27 cellular contexts compared by ENCODE assay signal in genomic region chr2:180570864-180571263, GRCh38.
DNase-seq lines count a peak whose midpoint lies in the region; ATAC-seq, FAIRE-seq and TF ChIP-seq lines count a peak whose summit lies in the region.
"Had no signal": no experiment of that assay in that cellular context is flagged by ENCODE, and none has a peak within 500 bp of the region (broad histone marks: within the 10 kb centered on the region; RNA-seq: fewer than 3 reads in every experiment).

No MANE protein-coding gene starts in this region.

- H4K20me1 ChIP-seq in GM23248 (ENCODE audit: insufficient read depth), result no peaks in the 10 kb centered on the region
- no peaks in the 10 kb centered on the region for H4K20me1 ChIP-seq in IMR-90 (ENCODE audit: insufficient read depth, low read length)
- no peaks in the 10 kb centered on the region for H4K20me1 ChIP-seq in endothelial cell of umbilical vein (replicated peaks; ENCODE audit: control insufficient read depth, extremely low read depth, insufficient read depth, low read length)
- H4K20me1 ChIP-seq in smooth muscle cell (ENCODE audit: low read depth), result no peaks in the 10 kb centered on the region
- H4K20me1 ChIP-seq: BLaER1 treated with 17β-estradiol and CSF1 and Interleukin-3, amounts not matched to agents 10 nM and 100 nM had no signal

- H3K9me3 ChIP-seq in GM23248 (ENCODE audit: low read depth) (no peaks in the 10 kb centered on the region), IMR-90 (ENCODE audit: control insufficient read depth, insufficient read depth, low read length) (no peaks in the 10 kb centered on the region), endothelial cell of umbilical vein (replicated peaks; ENCODE audit: control insufficient read depth, insufficient read depth, low read length) (no peaks in the 10 kb centered on the region), smooth muscle cell (replicated peaks; ENCODE audit: low read depth) (no peaks in the 10 kb centered on the region)
- H3K9me3 ChIP-seq: A549; BLaER1 treated with 17β-estradiol and CSF1 and Interleukin-3, amounts not matched to agents 10 nM and 100 nM; HAP-1; MG63; SJSA1 had no signal

- dilution Hi-C loops in IMR-90 (cut with HindIII; ENCODE audit: low sequenced_read_pairs, unreplicated experiment) (no loop called here), endothelial cell of umbilical vein (cut with MboI; ENCODE audit: extremely low pct_ligation_motif_present, low sequenced_read_pairs) (no loop called here)

- POLR2A ChIA-PET in IMR-90 (lab: Charles Lee; ENCODE audit: unreplicated experiment) (no interaction called here), endothelial cell of umbilical vein (lab: Charles Lee) (no interaction called here)

- H3K9ac ChIP-seq in GM23248 (no peak overlapping the region), IMR-90 (ENCODE audit: low read depth, low read length) (no peak overlapping the region), endothelial cell of umbilical vein (replicated peaks; ENCODE audit: extremely low read depth, insufficient read depth, low read length) (no peak overlapping the region), smooth muscle cell (ENCODE audit: low read depth) (no peak overlapping the region)
- H3K9ac ChIP-seq: BLaER1 treated with 17β-estradiol and CSF1 and Interleukin-3, amounts not matched to agents 10 nM and 100 nM had no signal

- peak overlapping the region; percentile 41 for H2BK20ac ChIP-seq in IMR-90 (ENCODE audit: low read depth, low read length)

- peaks cover 39% of the 10 kb centered on the region for H3K4me1 ChIP-seq in GM23248 (ENCODE audit: insufficient read depth)
- H3K4me1 ChIP-seq in IMR-90 (ENCODE audit: control insufficient read depth, insufficient read depth, low read length), result no peaks in the 10 kb centered on the region
- H3K4me1 ChIP-seq in endothelial cell of umbilical vein (ENCODE audit: control insufficient read depth, extremely low read depth, insufficient read depth, low read length), result no peaks in the 10 kb centered on the region
- no peaks in the 10 kb centered on the region for H3K4me1 ChIP-seq in smooth muscle cell (ENCODE audit: low read depth)
- H3K4me1 ChIP-seq: BLaER1 treated with 17β-estradiol and CSF1 and Interleukin-3, amounts not matched to agents 10 nM and 100 nM had no signal

- H3K36me3 ChIP-seq in GM23248 (ENCODE audit: low read depth) (no peaks in the 10 kb centered on the region), IMR-90 (ENCODE audit: control insufficient read depth, insufficient read depth, low read length) (no peaks in the 10 kb centered on the region), endothelial cell of umbilical vein (ENCODE audit: control insufficient read depth in 2 of 2, extremely low read depth in 1 of 2, insufficient read depth in 2 of 2, low read length in 2 of 2) (no peaks in the 10 kb centered on the region), smooth muscle cell (ENCODE audit: low read depth) (no peaks in the 10 kb centered on the region)
- H3K36me3 ChIP-seq: BLaER1 treated with 17β-estradiol and CSF1 and Interleukin-3, amounts not matched to agents 10 nM and 100 nM; HAP-1; MG63; SJSA1 had no signal

- intact Hi-C loops in IMR-90 (cut with micrococcal nuclease), result loop anchor here (5.0 to 10.0 kb wide), 2 partner anchors 99 to 186 kb away; no protein-coding TSS in a partner anchor
- intact Hi-C loops in endothelial cell of umbilical vein (cut with micrococcal nuclease), result no loop called here

- H2AFZ ChIP-seq in GM23248 (no peak overlapping the region), IMR-90 (replicated peaks; ENCODE audit: low read length, poor library complexity) (no peak overlapping the region), endothelial cell of umbilical vein (ENCODE audit: low read depth, low read length) (no peak overlapping the region), smooth muscle cell (ENCODE audit: low read depth) (no peak overlapping the region)
- H2AFZ ChIP-seq: PC-9 had no signal

- 0 out of 2 replicates have a peak overlapping the region, but pooled peaks have one; percentile 9 for H3K4me3 ChIP-seq in GM23248
- no peak overlapping the region for H3K4me3 ChIP-seq in IMR-90 (ENCODE audit: insufficient read depth, low read depth, low read length)
- no peak overlapping the region for H3K4me3 ChIP-seq in endothelial cell of umbilical vein (replicated peaks in 1 of 3; ENCODE audit: insufficient read depth in 1 of 3, low read depth in 1 of 3, low read length in 3 of 3)
- no peak overlapping the region for H3K4me3 ChIP-seq in smooth muscle cell
- H3K4me3 ChIP-seq: A549; BLaER1 treated with 17β-estradiol and CSF1 and Interleukin-3, amounts not matched to agents 10 nM and 100 nM; HAP-1; K562; MG63; PC-9; SJSA1 had no signal

- H3K9me1 ChIP-seq in IMR-90 (ENCODE audit: insufficient read depth, low read length) (no peaks in the 10 kb centered on the region), endothelial cell of umbilical vein (replicated peaks; ENCODE audit: control insufficient read depth, extremely low read depth, insufficient read depth, low read length) (no peaks in the 10 kb centered on the region)

- in situ Hi-C loops in GM23248 (cut with MboI) (no loop called here), IMR-90 (cut with MboI; ENCODE audit: low sequenced_read_pairs) (no loop called here)

- no peak overlapping the region for H3K23ac ChIP-seq in IMR-90 (ENCODE audit: low read depth, low read length)

- BruUV-seq in IMR-90 (replicated peaks; lab: Mats Ljungman, UMichigan) (no TSS peak), endothelial cell of umbilical vein (replicated peaks; lab: Mats Ljungman, UMichigan) (no TSS peak)

- H3K27me3 ChIP-seq in GM23248 (replicated peaks; ENCODE audit: insufficient read depth) (no peaks in the 10 kb centered on the region), IMR-90 (ENCODE audit: control insufficient read depth, insufficient read depth, low read length) (no peaks in the 10 kb centered on the region), endothelial cell of umbilical vein (ENCODE audit: control insufficient read depth in 2 of 2, insufficient read depth in 2 of 2, low read length in 2 of 2) (no peaks in the 10 kb centered on the region), smooth muscle cell (ENCODE audit: low read depth) (no peaks in the 10 kb centered on the region)
- H3K27me3 ChIP-seq: BLaER1 treated with 17β-estradiol and CSF1 and Interleukin-3, amounts not matched to agents 10 nM and 100 nM; MG63; SJSA1 had no signal

- H3K79me1 ChIP-seq in IMR-90 (ENCODE audit: low read depth in 1 of 2, low read length in 2 of 2), result no peaks in the 10 kb centered on the region

- DNase-seq in GM23248 (no peak), IMR-90 (no peak), endothelial cell of umbilical vein (ENCODE audit: low read depth, low spot score) (no peak), smooth muscle cell (lab: John Stamatoyannopoulos, UW; ENCODE audit: unreplicated experiment) (no peak), NCI-H774 (lab: John Stamatoyannopoulos, UW) (no peak), T-helper 9 cell (no peak)
- DNase-seq: AML-193; CD4-positive, alpha-beta T cell; GOT3; MG63; NCI-H1105 treated with DMSO at 0.1 percent for 48 hours; NCI-H146; NCI-H1930; NCI-H2107; NCI-H446; NCI-H526; Right ventricle myocardium superior had no signal

- 95 to 97% methylated on average over 3 of the region's 3 CpGs for WGBS in GM23248 (ENCODE audit: low coverage in 1 of 2, low lambda C conversion rate in 2 of 2, missing lambda C conversion rate in 2 of 2), 2 experiments
- no CpG with 5 or more reads among the region's 3 CpGs for WGBS in IMR-90 (ENCODE audit: extremely low coverage in 2 of 2, insufficient read length in 1 of 2), 2 experiments
- WGBS in smooth muscle cell (ENCODE audit: low lambda C conversion rate), result 53% methylated on average over 3 of the region's 3 CpGs

- H3F3A ChIP-seq in GM23248 (ENCODE audit: insufficient read depth) (peaks cover 21% of the 10 kb centered on the region), smooth muscle cell (ENCODE audit: low read depth) (no peaks in the 10 kb centered on the region)

- ATAC-seq in IMR-90 (ENCODE audit: low read depth) (no peak), GM21528 (IDR thresholded peaks at IDR 0.05; ENCODE audit: low FRiP score, unreplicated experiment) (no peak)
- ATAC-seq: A549, HepG2, K562 had no signal

- no peak overlapping the region for H2BK120ac ChIP-seq in IMR-90 (ENCODE audit: low read depth, low read length)

- TF ChIP-seq POLR2A in IMR-90 (IDR thresholded peaks at IDR 0.05; ENCODE audit: low read depth, low read length) (no peak), endothelial cell of umbilical vein (IDR thresholded peaks at IDR 0.05; ENCODE audit: low read depth, low read length) (no peak)

- TF ChIP-seq CTCF in IMR-90 (conservative IDR thresholded peaks at IDR 0.05; ENCODE audit: low read depth, low read length) (no peak), endothelial cell of umbilical vein (IDR thresholded peaks at IDR 0.05; ENCODE audit: extremely low read depth in 1 of 2, insufficient read depth in 1 of 2, low read depth in 1 of 2, low read length in 2 of 2) (no peak), smooth muscle cell (IDR thresholded peaks at IDR 0.05; ENCODE audit: borderline replicate concordance, insufficient read depth, poor library complexity, severe bottlenecking) (no peak)

- no peak overlapping the region for H3K56ac ChIP-seq in IMR-90 (ENCODE audit: extremely low read depth, insufficient read depth, low read length)

- H2BK5ac ChIP-seq in IMR-90 (ENCODE audit: low read depth, low read length, poor library complexity, severe bottlenecking), result peak overlapping the region; percentile 28

- H4K5ac ChIP-seq in IMR-90 (ENCODE audit: low read depth, low read length), result no peak overlapping the region

- no peak overlapping the region for H3K4ac ChIP-seq in IMR-90 (ENCODE audit: low read depth, low read length)

- H3K27ac ChIP-seq in GM23248 (peak overlapping the region; percentile 51), IMR-90 (ENCODE audit: insufficient read depth, low read length) (no peak overlapping the region), endothelial cell of umbilical vein (ENCODE audit: insufficient read depth, low read depth, low read length) (no peak overlapping the region), smooth muscle cell (ENCODE audit: low read depth) (peak overlapping the region; percentile 49)
- H3K27ac ChIP-seq: A549; BLaER1 treated with 17β-estradiol and CSF1 and Interleukin-3, amounts not matched to agents 10 nM and 100 nM; HL-60; PC-9; SJSA1 had no signal

- peak; percentile 24 for FAIRE-seq in endothelial cell of umbilical vein (lab: Jason Lieb, UNC)
- FAIRE-seq: A549, D721Med, HepG2, K562 had no signal

- no peak overlapping the region for H4K8ac ChIP-seq in IMR-90 (ENCODE audit: low read depth in 2 of 2, low read length in 2 of 2)

- H3K18ac ChIP-seq in IMR-90 (ENCODE audit: low read depth, low read length), result 0 out of 2 replicates have a peak overlapping the region, but pooled peaks have one; percentile 38

- H3K9me2 ChIP-seq in GM23248 (ENCODE audit: insufficient read depth), result no peaks in the 10 kb centered on the region

- H4K91ac ChIP-seq in IMR-90 (ENCODE audit: insufficient read depth, low read depth, low read length), result no peak overlapping the region

- H3K79me2 ChIP-seq in GM23248 (ENCODE audit: insufficient read depth) (no peaks in the 10 kb centered on the region), endothelial cell of umbilical vein (ENCODE audit: control insufficient read depth, insufficient read depth, low read length) (no peaks in the 10 kb centered on the region), smooth muscle cell (ENCODE audit: low read depth) (no peaks in the 10 kb centered on the region)

- TF ChIP-seq RAD21 in IMR-90 (IDR thresholded peaks at IDR 0.05; ENCODE audit: low read length), result no peak

- H2AK5ac ChIP-seq in IMR-90 (ENCODE audit: low read depth, low read length), result no peak overlapping the region

- H3K4me2 ChIP-seq in GM23248 (ENCODE audit: unreplicated experiment) (peak overlapping the region; percentile 43), IMR-90 (ENCODE audit: low read depth, low read length) (no peak overlapping the region), endothelial cell of umbilical vein (ENCODE audit: insufficient read depth, low read length) (no peak overlapping the region), smooth muscle cell (peak overlapping the region; percentile 28)
- H3K4me2 ChIP-seq: A549; BLaER1 treated with 17β-estradiol and CSF1 and Interleukin-3, amounts not matched to agents 10 nM and 100 nM; PC-9 had no signal

- CTCF ChIA-PET in IMR-90 (lab: Yijun Ruan, JAX), result no interaction called here
- CTCF ChIA-PET in endothelial cell of umbilical vein (lab: Charles Lee), result no interaction called here

- no peak overlapping the region for H2AK9ac ChIP-seq in IMR-90 (replicated peaks; ENCODE audit: low read depth, low read length, poor library complexity)

- no peak overlapping the region for H3K14ac ChIP-seq in IMR-90 (replicated peaks; ENCODE audit: low read depth, low read length)

- H2BK15ac ChIP-seq in IMR-90 (ENCODE audit: low read depth, low read length), result no peak overlapping the region

Comparison
In these comparisons a context has a peak if more than half of its experiments do, and no peak if none do; other contexts are left out.
1. H3K27ac ChIP-seq: peak in GM23248 (single experiment) and smooth muscle cell (single experiment); none in IMR-90 (single experiment) and endothelial cell of umbilical vein (single experiment).
2. H3K4me2 ChIP-seq: peak in GM23248 (single experiment) and smooth muscle cell (single experiment); none in IMR-90 (single experiment) and endothelial cell of umbilical vein (single experiment).